ENCODE assay signal across 14 cellular contexts in genomic region chr7:108839091-108839490, GRCh38.
A peak's percentile ranks its signal among the peaks of the same experiment; 100 is the strongest.
DNase-seq lines count a peak whose midpoint lies in the region; ATAC-seq and TF ChIP-seq lines count a peak whose summit lies in the region.
"Had no signal": no experiment of that assay in that cellular context is flagged by ENCODE, and none has a peak within 500 bp of the region (broad histone marks: within the 10 kb centered on the region; RNA-seq: fewer than 3 reads in every experiment).

No MANE protein-coding gene starts in this region.

- DNase-seq in HFF-Myc (ENCODE audit: extremely low read depth, low read depth) (peak; percentile 59), astrocyte of the spinal cord (ENCODE audit: low read depth, low spot score) (peak; percentile 19), fibroblast of the aortic adventitia (ENCODE audit: low read depth) (peak; percentile 16), renal cortical epithelial cell (ENCODE audit: low read depth) (peak; percentile 1)
- no peak for DNase-seq in activated T-cell treated with anti-CD3 and anti-CD28 coated beads, Interleukin-2, amount 50 U/mL, for 48 hours
- DNase-seq: H7, NCI-H1417 treated with DMSO at 0.1 percent for 48 hours, NCI-H2081, NCI-H510A, NCI-H774 had no signal

- ATAC-seq in HG02870 (IDR thresholded peaks at IDR 0.05; ENCODE audit: unreplicated experiment) (no peak), GM18517 (IDR thresholded peaks at IDR 0.05; ENCODE audit: unreplicated experiment) (no peak)
- ATAC-seq: K562 had no signal

- TF ChIP-seq CTCF in HFF-Myc (IDR thresholded peaks at IDR 0.05; ENCODE audit: low read depth, low read length, missing control alignments): no peak
- no peak for TF ChIP-seq CTCF in astrocyte of the spinal cord (IDR thresholded peaks at IDR 0.05; ENCODE audit: low read depth, low read length)
- TF ChIP-seq CTCF in fibroblast of the aortic adventitia (IDR thresholded peaks at IDR 0.05; ENCODE audit: insufficient read depth, low read length): no peak

- in situ Hi-C loops in astrocyte of the spinal cord (cut with HindIII; ENCODE audit: low sequenced_read_pairs): no loop called here

- H3K4me3 ChIP-seq in HFF-Myc (replicated peaks; ENCODE audit: low read depth, low read length) (no peak overlapping the region), astrocyte of the spinal cord (ENCODE audit: low read depth, low read length) (no peak overlapping the region), fibroblast of the aortic adventitia (ENCODE audit: low read depth, low read length) (no peak overlapping the region)
- H3K4me3 ChIP-seq: K562, SJSA1 had no signal

Comparison
In these comparisons a context has a peak if more than half of its experiments do, and no peak if none do; other contexts are left out.
1. DNase-seq: peak in HFF-Myc (single experiment), astrocyte of the spinal cord (single experiment), fibroblast of the aortic adventitia (single experiment) and renal cortical epithelial cell (single experiment); none in activated T-cell treated with anti-CD3 and anti-CD28 coated beads, Interleukin-2, amount 50 U/mL, for 48 hours (0 of 2).